ENCODE assay signal across 1 cellular context in genomic region chr6:3747100-3747737, GRCh38.
TF ChIP-seq lines count a peak whose summit lies in the region.

No MANE protein-coding gene starts in this region.

TF ChIP-seq in liver, 16 proteins besides CTCF, POLR2A, EP300 and RAD21 (continued from another document):
- TF ChIP-seq ZBTB33 (IDR thresholded peaks at IDR 0.05) (no peak), RXRA (IDR thresholded peaks at IDR 0.05) (no peak), FOXA1 (IDR thresholded peaks at IDR 0.05) (no peak), MAX (IDR thresholded peaks at IDR 0.05) (no peak), YY1 (IDR thresholded peaks at IDR 0.05) (no peak), ATF3 (IDR thresholded peaks at IDR 0.05) (no peak), SP1 (IDR thresholded peaks at IDR 0.05) (no peak), HNF4A (conservative IDR thresholded peaks at IDR 0.05) (no peak)
